ENCODE assay signal across 10 cellular contexts in the genomic region with DNA sequence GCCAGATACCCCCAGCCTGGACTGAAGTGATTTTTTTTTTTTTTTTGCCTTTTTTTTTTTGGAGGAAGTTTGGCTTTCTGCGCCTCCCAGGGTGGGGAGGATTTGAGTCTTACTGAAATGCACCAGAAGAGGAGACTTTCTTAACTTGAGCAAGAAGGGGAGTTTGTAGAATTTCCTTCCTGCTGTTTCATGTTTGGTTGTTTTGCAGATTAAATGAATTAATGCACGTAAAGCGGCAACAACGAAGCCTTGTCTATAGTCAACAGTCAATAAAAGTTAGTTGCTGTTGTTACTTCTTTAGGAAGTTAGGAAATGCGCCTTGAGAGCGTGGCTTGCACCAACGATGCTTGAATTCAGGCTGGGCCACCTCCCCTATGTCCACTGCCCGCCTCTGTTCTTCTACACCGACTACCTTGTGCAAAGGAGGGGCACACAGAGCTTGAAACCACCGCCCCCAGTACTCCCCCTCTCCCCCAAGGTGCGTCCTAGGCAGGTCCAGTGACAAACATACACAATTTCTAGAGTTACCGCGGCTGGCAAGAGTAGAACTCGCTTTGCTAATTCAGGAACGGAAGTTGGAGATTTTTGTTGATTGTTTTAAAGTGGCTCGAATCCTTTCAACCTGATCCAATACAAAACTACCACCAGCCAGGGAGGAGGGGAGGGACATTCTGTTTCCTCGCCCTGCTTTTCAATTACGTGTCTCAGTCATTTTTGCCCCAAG. TPM values are rescaled to one million over a fixed set of nuclear protein-coding genes. Genes with fewer than 3 reads are reported as not detected.
DNase-seq lines count a peak whose midpoint lies in the region; TF ChIP-seq lines count a peak whose summit lies in the region.
"Had no signal": no experiment of that assay in that cellular context is flagged by ENCODE, and none has a peak within 500 bp of the region (broad histone marks: within the 10 kb centered on the region; RNA-seq: fewer than 3 reads in every experiment).

No MANE protein-coding gene starts in this region.

- H3K27ac ChIP-seq in coronary artery: no peak overlapping the region
- no peak overlapping the region for H3K27ac ChIP-seq in PC-9
- H3K27ac ChIP-seq: SJSA1 had no signal

- BruUV-seq in Calu3 (replicated peaks; lab: Mats Ljungman, UMichigan): TSS peak; percentile 62
- BruUV-seq in PC-9 (replicated peaks; lab: Mats Ljungman, UMichigan): no TSS peak

- in situ Hi-C loops in G401 (cut with HindIII; ENCODE audit: low sequenced_read_pairs): no loop called here

- CTCF ChIA-PET in Calu3 (lab: Charles Lee): interaction anchor here (1.2 kb wide), 1 partner anchor 78 kb away, joined by 3 read pairs; no protein-coding TSS in a partner anchor
- CTCF ChIA-PET in PC-9 (lab: Charles Lee): no interaction called here

- peak overlapping the region; percentile 59 for H3K4me3 ChIP-seq in coronary artery
- no peak overlapping the region for H3K4me3 ChIP-seq in PC-9
- H3K4me3 ChIP-seq: SJSA1 had no signal

- no peaks in the 10 kb centered on the region for H4K20me1 ChIP-seq in PC-9 (ENCODE audit: insufficient read depth)

- DNase-seq in Calu3: no peak
- peak; percentile 78 for DNase-seq in M059J (ENCODE audit: low read depth)
- DNase-seq in coronary artery (ENCODE audit: low spot score): no peak
- no peak for DNase-seq in AG08396 (ENCODE audit: low spot score)
- DNase-seq in NCI-H128 (lab: John Stamatoyannopoulos, UW; ENCODE audit: unreplicated experiment): no peak
- no peak for DNase-seq in G401 (ENCODE audit: low spot score)
- no peak for DNase-seq in PC-9
- DNase-seq: NCI-H187 had no signal

- H3K9me3 Mint-ChIP-seq in Calu3 (ENCODE audit: low read depth, unreplicated experiment): no peaks in the 10 kb centered on the region
- no peaks in the 10 kb centered on the region for H3K9me3 Mint-ChIP-seq in nephron

- POLR2A ChIA-PET in PC-9 (lab: Charles Lee; ENCODE audit: unreplicated experiment): interaction anchor here (0.7 kb wide), 1 partner anchor 30 kb away, joined by 4 read pairs; no protein-coding TSS in a partner anchor

- H3F3A ChIP-seq in PC-9 (ENCODE audit: insufficient read depth, low read depth): peaks cover 35% of the 10 kb centered on the region

- H3K27ac Mint-ChIP-seq in Calu3 (ENCODE audit: unreplicated experiment): peak overlapping the region; percentile 90
- no peak overlapping the region for H3K27ac Mint-ChIP-seq in nephron

- H3K4me3 Mint-ChIP-seq in Calu3 (ENCODE audit: low read depth, unreplicated experiment) (peak overlapping the region; percentile 86), nephron (peak overlapping the region; percentile 70 to 80 (median 71))

- no peak overlapping the region for H3K4me2 ChIP-seq in PC-9

- H3K27me3 ChIP-seq in PC-9 (ENCODE audit: insufficient read depth, low read depth): no peaks in the 10 kb centered on the region

- H2AFZ ChIP-seq in PC-9: no peak overlapping the region

- peaks cover 23% of the 10 kb centered on the region for H3K79me2 ChIP-seq in PC-9 (ENCODE audit: low read depth)

- peaks cover 47% of the 10 kb centered on the region for H3K4me1 ChIP-seq in PC-9 (replicated peaks; ENCODE audit: insufficient read depth)

- intact Hi-C loops in Calu3 (cut with micrococcal nuclease; ENCODE audit: unreplicated experiment): no loop called here
- intact Hi-C loops in PC-9 (cut with micrococcal nuclease; ENCODE audit: unreplicated experiment): no loop called here

- no peaks in the 10 kb centered on the region for H3K9me3 ChIP-seq in PC-9 (ENCODE audit: insufficient read depth, low read depth)
- H3K9me3 ChIP-seq: SJSA1 had no signal

- peaks cover 12% of the 10 kb centered on the region; the same call in 1 of the 2 replicates for H3K36me3 ChIP-seq in PC-9 (ENCODE audit: low read depth)
- H3K36me3 ChIP-seq: SJSA1 had no signal

- H3K4me1 Mint-ChIP-seq in Calu3 (ENCODE audit: low read depth, unreplicated experiment) (peaks cover 61% of the 10 kb centered on the region), nephron (peaks cover 29% of the 10 kb centered on the region)

- no peaks in the 10 kb centered on the region for H3K9me2 ChIP-seq in PC-9 (ENCODE audit: insufficient read depth)

- TF ChIP-seq CTCF in Calu3 (IDR thresholded peaks at IDR 0.05; ENCODE audit: unreplicated experiment) (no peak), coronary artery (IDR thresholded peaks at IDR 0.05) (no peak), nephron (IDR thresholded peaks at IDR 0.05; ENCODE audit: unreplicated experiment in 3 of 3) (no peak), PC-9 (conservative IDR thresholded peaks at IDR 0.05) (no peak)

- H3K36me3 Mint-ChIP-seq in Calu3 (ENCODE audit: insufficient read depth, unreplicated experiment) (peaks cover 56% of the 10 kb centered on the region), nephron (ENCODE audit: low read depth) (no peaks in the 10 kb centered on the region)

- H3K27me3 Mint-ChIP-seq in Calu3 (ENCODE audit: unreplicated experiment): no peaks in the 10 kb centered on the region
- peaks cover 75% of the 10 kb centered on the region for H3K27me3 Mint-ChIP-seq in nephron (ENCODE audit: low read depth)

RNA-seq across cellular contexts. Expression of a gene that starts 0.8 kb away (rescaled TPM):
- total RNA-seq in Calu3 (2022): 393 and 665 TPM in 2 replicates
- total RNA-seq in M059J (2014; rRNA removed; shearing (Covaris generic)): 32.8 and 39.6 TPM in 2 replicates
- 0.27 TPM in 1 of 2 replicates, not detected in the other for total RNA-seq in G401 (2014; rRNA removed; shearing (Covaris generic))
- 2.7 and 4.9 TPM in 2 replicates for total RNA-seq in PC-9 (2021)
- total RNA-seq: SJSA1 had no signal

RNA-seq across cellular contexts. Expression of a gene that starts 33.3 kb away (rescaled TPM):
- total RNA-seq in Calu3 (2022) (61.8 TPM in 2 replicates), PC-9 (2021) (44.1 and 49.5 TPM in 2 replicates)
- 246 and 357 TPM in 2 replicates for total RNA-seq in M059J (2014; rRNA removed; shearing (Covaris generic))
- total RNA-seq in G401 (2014; rRNA removed; shearing (Covaris generic)): 182 and 257 TPM in 2 replicates
